30 cellular contexts compared by ENCODE assay signal in genomic region chr11:126765196-126765595, GRCh38.
"Had no signal": no experiment of that assay in that cellular context is flagged by ENCODE, and none has a peak within 500 bp of the region (broad histone marks: within the 10 kb centered on the region; RNA-seq: fewer than 3 reads in every experiment).

No MANE protein-coding gene starts in this region.

- H3K27ac ChIP-seq: adrenal gland, ascending aorta, body of pancreas, brain microvascular endothelial cell, breast epithelium, cardiac muscle cell had no signal

- H3K36me3 ChIP-seq: adrenal gland, ascending aorta, brain microvascular endothelial cell, breast epithelium, cardiac muscle cell had no signal

- H3K4me1 ChIP-seq: adrenal gland, ascending aorta, body of pancreas, breast epithelium had no signal

- DNase-seq: activated effector memory CD4-positive, alpha-beta T cell treated with anti-CD3 and anti-CD28 coated beads, Interleukin-2, amount 50 U/mL, for 16 hours; activated effector memory CD4-positive, alpha-beta T cell treated with Interleukin-2 at 50 U/mL for 16 hours; activated gamma-delta T cell; activated gamma-delta T cell treated with Interleukin-2 at 50 U/mL for 16 hours; activated naive CD4-positive, alpha-beta T cell; activated naive CD4-positive, alpha-beta T cell treated with anti-CD3 and anti-CD28 coated beads for 36 hours; activated naive CD4-positive, alpha-beta T cell treated with anti-CD3 and anti-CD28 coated beads, Interleukin-2, amount 10 ng/mL, durations not matched to agents 7 days and 5 days; activated naive CD4-positive, alpha-beta T cell treated with anti-CD3 and anti-CD28 coated beads, Interleukin-2, amount 50 U/mL, for 16 hours; activated naive CD4-positive, alpha-beta T cell treated with Interleukin-2 at 50 U/mL for 16 hours; activated naive CD8-positive, alpha-beta T cell treated with anti-CD3 and anti-CD28 coated beads for 36 hours; activated naive CD8-positive, alpha-beta T cell treated with anti-CD3 and anti-CD28 coated beads, Interleukin-2, amount 10 ng/mL, durations not matched to agents 7 days and 5 days; activated naive CD8-positive, alpha-beta T cell treated with anti-CD3 and anti-CD28 coated beads, Interleukin-2, amount 50 U/mL, for 24 hours; activated T-cell treated with anti-CD3 and anti-CD28 coated beads, Interleukin-2, amount 50 U/mL, for 24 hours; activated T-cell treated with anti-CD3 and anti-CD28 coated beads, Interleukin-2, amount 50 U/mL, for 4 hours; activated T-cell treated with anti-CD3 and anti-CD28 coated beads, Interleukin-2, amount 50 U/mL, for 48 hours; activated T-cell treated with anti-CD3 and anti-CD28 coated beads, Interleukin-2, amount 50 U/mL, for 72 hours; adrenal gland; amniotic stem cell; amygdala; anterior cingulate cortex; aorta; body of pancreas; brain microvascular endothelial cell; central memory CD4-positive, alpha-beta T cell; cerebellar nuclear complex had no signal

- ATAC-seq: activated naive CD4-positive, alpha-beta T cell treated with anti-CD3 and anti-CD28 coated beads, Interleukin-2, amount 50 U/mL, for 72 hours; activated naive CD8-positive, alpha-beta T cell treated with anti-CD3 and anti-CD28 coated beads, Interleukin-2, amount 50 U/mL, for 24 hours; activated T-cell treated with anti-CD3 and anti-CD28 coated beads, Interleukin-2, amount 50 U/mL, for 4 hours; activated T-cell treated with anti-CD3 and anti-CD28 coated beads, Interleukin-2, amount 50 U/mL, for 72 hours; activated T-helper 17 cell treated with anti-CD3 and anti-CD28 coated beads, Interleukin-2, amount 50 U/mL, for 72 hours; body of pancreas had no signal

- H3K27me3 ChIP-seq: adrenal gland, ascending aorta, body of pancreas, brain microvascular endothelial cell, breast epithelium had no signal

- H3K9me3 ChIP-seq: adrenal gland, ascending aorta, body of pancreas, breast epithelium had no signal

- H3K4me3 ChIP-seq: adrenal gland, ascending aorta, body of pancreas, breast epithelium, cardiac muscle cell had no signal
